ENCODE assay signal across 9 cellular contexts in the genomic region with DNA sequence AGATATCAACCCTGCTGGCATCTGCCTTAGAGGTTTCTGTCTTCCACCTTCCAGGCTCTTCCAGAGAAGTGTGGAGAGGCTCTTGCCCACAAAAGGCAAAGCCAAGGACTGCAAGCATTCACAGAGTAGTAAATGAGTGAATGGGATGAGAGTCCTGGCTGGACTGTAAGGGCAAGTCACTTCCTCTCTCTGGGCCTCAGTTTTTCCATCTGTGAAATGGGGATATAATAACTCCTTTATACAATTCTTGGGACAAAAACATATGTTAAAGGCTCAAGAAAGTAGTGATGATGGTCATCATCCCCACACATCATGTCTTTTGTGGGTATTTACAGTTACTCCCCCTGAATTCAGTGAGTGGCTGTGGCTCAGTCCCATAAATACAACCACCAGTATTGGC. TPM values are rescaled to one million over a fixed set of nuclear protein-coding genes. Genes with fewer than 3 reads are reported as not detected.
"Had no signal": no experiment of that assay in that cellular context is flagged by ENCODE, and none has a peak within 500 bp of the region (broad histone marks: within the 10 kb centered on the region; RNA-seq: fewer than 3 reads in every experiment).

No MANE protein-coding gene starts in this region.

- H3K27ac ChIP-seq: HL-60, KMS-11 had no signal

- H3K4me2 ChIP-seq: KMS-11 had no signal

- DNase-seq: IMR-90, KBM-7, KG1 had no signal

- FAIRE-seq: HTR-8/SVneo had no signal

- H3K9ac ChIP-seq: KMS-11 had no signal

RNA-seq across cellular contexts. Expression of a gene that starts 10.7 kb away (rescaled TPM):
- total RNA-seq: HT-29, HT1080, IMR-90 had no signal
- polyA plus RNA-seq: IgD-negative memory B cell, IMR-90 had no signal
